In the genomic region with DNA sequence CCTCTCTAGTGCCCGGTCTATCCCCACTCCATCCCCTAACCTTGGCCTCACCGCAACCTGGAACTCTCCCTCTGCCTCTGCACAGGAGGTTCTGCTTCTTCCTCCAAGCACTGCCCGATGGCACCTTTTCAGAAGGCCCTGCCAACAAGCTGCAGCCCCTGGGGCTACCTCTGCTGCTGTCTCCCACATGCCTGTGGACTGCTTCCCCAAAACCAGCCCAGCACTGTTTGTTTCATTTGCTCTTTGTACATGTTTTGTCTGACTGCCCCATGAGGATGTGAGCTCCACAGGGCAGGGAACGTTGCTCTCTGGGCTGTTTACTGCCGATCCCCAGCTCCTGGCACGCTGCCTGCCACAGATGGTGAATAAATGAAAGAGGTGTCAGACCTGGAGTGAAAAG, we compare ENCODE assay signal across 15 cellular contexts.
DNase-seq lines count a peak whose midpoint lies in the region; ATAC-seq and TF ChIP-seq lines count a peak whose summit lies in the region.
"Had no signal": no experiment of that assay in that cellular context is flagged by ENCODE, and none has a peak within 500 bp of the region (broad histone marks: within the 10 kb centered on the region; RNA-seq: fewer than 3 reads in every experiment).

No MANE protein-coding gene starts in this region.

- no peak for TF ChIP-seq CTCF in esophagus muscularis mucosa (IDR thresholded peaks at IDR 0.05)

- H3K27me3 ChIP-seq in esophagus muscularis mucosa: no peaks in the 10 kb centered on the region

- no peak for ATAC-seq in GM21619 (IDR thresholded peaks at IDR 0.05; ENCODE audit: unreplicated experiment)

- DNase-seq in G401 (ENCODE audit: low spot score) (peak; percentile 79), NCI-H1694 (lab: John Stamatoyannopoulos, UW) (peak; percentile 54), RPMI8226 (peak; percentile 18), cerebellum (ENCODE audit: low spot score) (peak; percentile 27), esophagus muscularis mucosa (ENCODE audit: extremely low spot score) (no peak)
- DNase-seq: Calu3; CD4-positive, alpha-beta memory T cell; COR-L47; DMS79; EL; GF-D8; GOT3; HFFc6 had no signal

- TF ChIP-seq EP300 in esophagus muscularis mucosa (IDR thresholded peaks at IDR 0.05): no peak

- H3K9me3 ChIP-seq in esophagus muscularis mucosa: no peaks in the 10 kb centered on the region
- H3K9me3 ChIP-seq: HAP-1 had no signal

- H3K4me3 ChIP-seq in esophagus muscularis mucosa: no peak overlapping the region
- H3K4me3 ChIP-seq: HAP-1 had no signal

- 71% methylated on average over 6 of the region's 6 CpGs for WGBS in esophagus muscularis mucosa

- in situ Hi-C loops in G401 (cut with HindIII; ENCODE audit: low sequenced_read_pairs): no loop called here

- no peaks in the 10 kb centered on the region for H3K36me3 ChIP-seq in esophagus muscularis mucosa
- H3K36me3 ChIP-seq: HAP-1 had no signal

- intact Hi-C loops in esophagus muscularis mucosa (cut with DNase I): no loop called here

- TF ChIP-seq POLR2A in esophagus muscularis mucosa (IDR thresholded peaks at IDR 0.05; ENCODE audit: low read depth): no peak

- no peaks in the 10 kb centered on the region for H3K4me1 ChIP-seq in esophagus muscularis mucosa

- H3K27ac ChIP-seq in esophagus muscularis mucosa (replicated peaks in 1 of 4): no peak overlapping the region
